In genomic region chr6:2733324-2733723, GRCh38 we compare ENCODE assay signal across 1 cellular context.
TF ChIP-seq lines count a peak whose summit lies in the region.

No MANE protein-coding gene starts in this region.

TF ChIP-seq in K562, 482 proteins besides CTCF, POLR2A, EP300 and RAD21 (continues in another document):
- TF ChIP-seq MITF (IDR thresholded peaks at IDR 0.05) = peak; percentile 99
- TF ChIP-seq ELF1 (tag; IDR thresholded peaks at IDR 0.05) = 0 out of 2 replicates have a peak, but pooled peaks have one; percentile 28
- TF ChIP-seq SPI1 (IDR thresholded peaks at IDR 0.05; ENCODE audit: borderline replicate concordance, low read depth, low read length) = peak; percentile 96
- peak; percentile 87 for TF ChIP-seq VEZF1 (CRISPR knock-in tag; IDR thresholded peaks at IDR 0.05)
- TF ChIP-seq JUNB (CRISPR knock-in tag; conservative IDR thresholded peaks at IDR 0.05) = no peak
- TF ChIP-seq POLR2H (tag; IDR thresholded peaks at IDR 0.05; ENCODE audit: low read depth) = peak; percentile 75
- no peak for TF ChIP-seq ATF1 (CRISPR knock-in tag; IDR thresholded peaks at IDR 0.05)
- peak; percentile 94 for TF ChIP-seq ATF1 (tag; IDR thresholded peaks at IDR 0.05)
- TF ChIP-seq ZNF57 (CRISPR knock-in tag; IDR thresholded peaks at IDR 0.05) = no peak
- peak; percentile 60 for TF ChIP-seq USF1 (CRISPR knock-in tag; IDR thresholded peaks at IDR 0.05)
- TF ChIP-seq MAX (CRISPR knock-in tag; IDR thresholded peaks at IDR 0.05) = peak; percentile 26; the same call in 1 of the 2 replicates
- peak; percentile 54; the same call in 1 of the 2 replicates for TF ChIP-seq CREB3L1 (IDR thresholded peaks at IDR 0.05; ENCODE audit: borderline replicate concordance, low read depth)
- peak in 1 of 2 experiments; percentile 47; a peak in 1 of 4 replicates for TF ChIP-seq MAZ (CRISPR knock-in tag; conservative IDR thresholded peaks at IDR 0.05 in 1 of 2, IDR thresholded peaks at IDR 0.05 in 1 of 2)
- no peak for TF ChIP-seq POLR3G (IDR thresholded peaks at IDR 0.05; ENCODE audit: extremely low read depth, insufficient read length, insufficient replicate concordance)
- peak; percentile 60 for TF ChIP-seq TFE3 (CRISPR knock-in tag; IDR thresholded peaks at IDR 0.05)
- TF ChIP-seq ZFP36 (IDR thresholded peaks at IDR 0.05; ENCODE audit: low read depth, low read length, partially characterized antibody) = peak; percentile 26
- TF ChIP-seq ZBTB9 (CRISPR knock-in tag; IDR thresholded peaks at IDR 0.05) = no peak
- TF ChIP-seq TOE1 (IDR thresholded peaks at IDR 0.05; ENCODE audit: borderline replicate concordance) = peak; percentile 78; the same call in 1 of the 2 replicates
- TF ChIP-seq TOE1 (CRISPR knock-in tag; IDR thresholded peaks at IDR 0.05; ENCODE audit: borderline replicate concordance, low read depth) = no peak
- TF ChIP-seq EP400 (IDR thresholded peaks at IDR 0.05) = peak; percentile 62
- TF ChIP-seq GMEB1 (CRISPR knock-in tag; IDR thresholded peaks at IDR 0.05) = peak; percentile 58
- TF ChIP-seq NCOA1 (IDR thresholded peaks at IDR 0.05; ENCODE audit: low read depth) = no peak
- TF ChIP-seq SIN3B (IDR thresholded peaks at IDR 0.05; ENCODE audit: low read depth) = no peak
- TF ChIP-seq MNT (conservative IDR thresholded peaks at IDR 0.05) = peak in 1 of 2 experiments; percentile 27; a peak in 1 of 4 replicates
- no peak for TF ChIP-seq NR2C2 (CRISPR knock-in tag; IDR thresholded peaks at IDR 0.05)
- TF ChIP-seq NR2C2 (tag; IDR thresholded peaks at IDR 0.05) = peak; percentile 36; the same call in 1 of the 2 replicates
- TF ChIP-seq ZNF644 (tag; IDR thresholded peaks at IDR 0.05; ENCODE audit: low read depth) = peak; percentile 84
- TF ChIP-seq YY1 (IDR thresholded peaks at IDR 0.05; ENCODE audit: borderline replicate concordance in 1 of 3, control insufficient read depth in 1 of 3, extremely low read depth in 1 of 3, insufficient read depth in 3 of 3, insufficient read length in 1 of 3, insufficient replicate concordance in 2 of 3, low read depth in 1 of 3, low read length in 2 of 3) = peak in 2 of 3 experiments; percentile 27 to 45
- peak; percentile 86 for TF ChIP-seq FOSL1 (tag; conservative IDR thresholded peaks at IDR 0.05)
- no peak for TF ChIP-seq ZBTB8A (IDR thresholded peaks at IDR 0.05; ENCODE audit: partially characterized antibody)
- TF ChIP-seq ZFX (CRISPR knock-in tag; IDR thresholded peaks at IDR 0.05) = peak; percentile 32; the same call in 1 of the 2 replicates
- peak; percentile 43; the same call in 1 of the 2 replicates for TF ChIP-seq LEF1 (IDR thresholded peaks at IDR 0.05)
- peak; percentile 3; the same call in 1 of the 2 replicates for TF ChIP-seq ZNF583 (CRISPR knock-in tag; IDR thresholded peaks at IDR 0.05)
- TF ChIP-seq NUFIP1 (IDR thresholded peaks at IDR 0.05; ENCODE audit: partially characterized antibody) = peak; percentile 38
- TF ChIP-seq JUND (IDR thresholded peaks at IDR 0.05; ENCODE audit: borderline replicate concordance, low read depth, low read length) = peak; percentile 94
- peak; percentile 92; the same call in 1 of the 3 replicates for TF ChIP-seq JUND (tag; IDR thresholded peaks at IDR 0.05; ENCODE audit: borderline replicate concordance, low read depth, low read length)
- peak; percentile 44; the same call in 1 of the 2 replicates for TF ChIP-seq NBN (IDR thresholded peaks at IDR 0.05; ENCODE audit: low read depth)
- TF ChIP-seq CREB1 (IDR thresholded peaks at IDR 0.05) = peak; percentile 69; the same call in 1 of the 2 replicates
- peak; percentile 78 for TF ChIP-seq CREB1 (CRISPR knock-in tag; IDR thresholded peaks at IDR 0.05)
- no peak for TF ChIP-seq ZFP1 (CRISPR knock-in tag; IDR thresholded peaks at IDR 0.05)
- no peak for TF ChIP-seq BCLAF1 (IDR thresholded peaks at IDR 0.05; ENCODE audit: borderline replicate concordance in 1 of 2, control insufficient read depth in 1 of 2, low read depth in 2 of 2, low read length in 1 of 2)
- peak; percentile 76 for TF ChIP-seq CXXC5 (CRISPR knock-in tag; IDR thresholded peaks at IDR 0.05)
- peak in 1 of 3 experiments; percentile 50; a peak in 2 of 6 replicates for TF ChIP-seq ZBTB11 (CRISPR knock-in tag; IDR thresholded peaks at IDR 0.05)
- no peak for TF ChIP-seq HDAC8 (tag; IDR thresholded peaks at IDR 0.05)
